In the genomic region with DNA sequence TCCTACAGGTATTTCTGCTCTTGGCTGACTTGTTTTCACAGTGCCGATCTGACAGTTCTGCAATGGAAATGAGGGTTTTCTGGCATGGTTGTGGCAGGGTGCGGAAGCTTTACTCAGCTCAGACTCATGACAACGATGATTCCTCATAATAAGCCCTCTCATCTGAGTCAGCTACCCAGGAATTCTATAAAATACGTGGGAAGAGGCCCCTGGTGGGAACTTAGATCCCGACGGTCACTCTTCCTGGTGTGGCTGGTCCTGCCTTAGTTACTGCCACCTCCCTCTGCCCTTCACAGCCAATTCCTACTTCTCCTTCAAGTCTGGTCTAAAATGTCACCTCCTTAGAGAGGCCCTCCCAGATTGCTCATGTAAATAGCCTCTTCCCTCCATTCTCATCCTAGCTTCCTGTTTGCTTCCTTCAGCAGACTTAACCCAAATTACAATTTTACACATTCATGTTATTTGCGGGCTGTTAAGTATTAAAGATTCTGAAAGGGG, we compare ENCODE assay signal across 9 cellular contexts.
DNase-seq lines count a peak whose midpoint lies in the region; ATAC-seq, FAIRE-seq and TF ChIP-seq lines count a peak whose summit lies in the region.
"Had no signal": no experiment of that assay in that cellular context is flagged by ENCODE, and none has a peak within 500 bp of the region (broad histone marks: within the 10 kb centered on the region; RNA-seq: fewer than 3 reads in every experiment).

No MANE protein-coding gene starts in this region.

- 46% methylated on average over 7 of the region's 7 CpGs for WGBS in right cardiac atrium

- peak; percentile 44 for DNase-seq in H4 (ENCODE audit: low spot score)
- peak; percentile 92 for DNase-seq in astrocyte (ENCODE audit: low read depth)
- no peak for DNase-seq in right cardiac atrium
- no peak for DNase-seq in WERI-Rb-1
- no peak for DNase-seq in T-helper 1 cell
- no peak for DNase-seq in D721Med (ENCODE audit: insufficient read length, low spot score)
- DNase-seq in left lobe of liver (ENCODE audit: low spot score) = no peak

- H3K9ac ChIP-seq in astrocyte (ENCODE audit: low read length) (peak overlapping the region; percentile 93), skeletal muscle tissue (ENCODE audit: low read depth in 1 of 3, low read length in 3 of 3) (peak overlapping the region in 1 of 3 donors; percentile 65)

- intact Hi-C loops in right cardiac atrium (cut with DNase I) = no loop called here

- peak overlapping the region; percentile 98 for H3K27ac Mint-ChIP-seq in astrocyte (ENCODE audit: unreplicated experiment)

- H3K4me2 ChIP-seq in astrocyte (ENCODE audit: low read length) = peak overlapping the region; percentile 78

- H3K4me3 ChIP-seq in astrocyte (ENCODE audit: insufficient read depth, low read depth, low read length) (peak overlapping the region; percentile 45), right cardiac atrium (ENCODE audit: low read length) (no peak overlapping the region), skeletal muscle tissue (ENCODE audit: low read length in 3 of 3) (peak overlapping the region in 1 of 3 donors; percentile 24), WERI-Rb-1 (ENCODE audit: low read depth, low read length) (no peak overlapping the region)
- H3K4me3 ChIP-seq: adrenal gland had no signal

- no peak overlapping the region for H2AFZ ChIP-seq in astrocyte (ENCODE audit: low read depth, low read length)

- no peak overlapping the region for H3K4me3 Mint-ChIP-seq in astrocyte (ENCODE audit: unreplicated experiment)

- H3K79me2 ChIP-seq in astrocyte (ENCODE audit: insufficient read depth, low read length) = no peaks in the 10 kb centered on the region

- H3K4me1 ChIP-seq in astrocyte (ENCODE audit: insufficient read depth, low read length) (peaks cover 20% of the 10 kb centered on the region), right cardiac atrium (ENCODE audit: control insufficient read depth, insufficient read depth, low read length) (peaks cover 5% of the 10 kb centered on the region), skeletal muscle tissue (ENCODE audit: control insufficient read depth in 3 of 3, insufficient read depth in 3 of 3, low read length in 3 of 3) (peaks cover 16 to 18% (median 17%) of the 10 kb centered on the region in 3 donors)

- H3K9me3 ChIP-seq in astrocyte (ENCODE audit: insufficient read depth, low read depth, low read length) (no peaks in the 10 kb centered on the region), right cardiac atrium (ENCODE audit: control insufficient read depth, low read length) (no peaks in the 10 kb centered on the region), skeletal muscle tissue (ENCODE audit: control insufficient read depth in 3 of 3, low read length in 3 of 3) (no peaks in the 10 kb centered on the region), WERI-Rb-1 (ENCODE audit: severe bottlenecking) (no peaks in the 10 kb centered on the region)
- H3K9me3 ChIP-seq: adrenal gland had no signal

- H3K4me1 Mint-ChIP-seq in astrocyte (ENCODE audit: low read depth, unreplicated experiment) = peaks cover 22% of the 10 kb centered on the region

- TF ChIP-seq CTCF in astrocyte (IDR thresholded peaks at IDR 0.05; ENCODE audit: insufficient read depth, low read depth, low read length) (no peak), WERI-Rb-1 (IDR thresholded peaks at IDR 0.05; ENCODE audit: low read depth, low read length) (no peak), D721Med (IDR thresholded peaks at IDR 0.05; ENCODE audit: insufficient read depth, missing control alignments) (no peak)

- no peaks in the 10 kb centered on the region for H3K36me3 ChIP-seq in astrocyte (ENCODE audit: insufficient read depth, low read length)
- H3K36me3 ChIP-seq in skeletal muscle tissue (ENCODE audit: control insufficient read depth in 3 of 3, insufficient read depth in 3 of 3, low read length in 3 of 3) = no peaks in the 10 kb centered on the region
- H3K36me3 ChIP-seq in WERI-Rb-1 = no peaks in the 10 kb centered on the region
- H3K36me3 ChIP-seq: adrenal gland had no signal

- H3K27me3 ChIP-seq in astrocyte (ENCODE audit: insufficient read depth, low read length) (no peaks in the 10 kb centered on the region), right cardiac atrium (ENCODE audit: control insufficient read depth, insufficient read depth) (no peaks in the 10 kb centered on the region), skeletal muscle tissue (ENCODE audit: control insufficient read depth in 3 of 3, insufficient read depth in 3 of 3, low read length in 3 of 3) (peaks cover 0 to 11% (median 11%) of the 10 kb centered on the region in 3 donors), WERI-Rb-1 (ENCODE audit: insufficient read depth, low read depth, severe bottlenecking) (no peaks in the 10 kb centered on the region)
- H3K27me3 ChIP-seq: adrenal gland had no signal

- peak; percentile 99 for FAIRE-seq in astrocyte (lab: Jason Lieb, UNC)
- no peak for FAIRE-seq in D721Med (lab: Jason Lieb, UNC)

- H3K27me3 Mint-ChIP-seq in astrocyte (ENCODE audit: low read depth, unreplicated experiment) = no peaks in the 10 kb centered on the region

- peak overlapping the region; percentile 99 for H3K27ac ChIP-seq in astrocyte (ENCODE audit: low read depth, low read length)
- peak overlapping the region; percentile 88 for H3K27ac ChIP-seq in right cardiac atrium (ENCODE audit: low read length)
- peak overlapping the region; percentile 77 for H3K27ac ChIP-seq in skeletal muscle tissue (ENCODE audit: low read depth, low read length)
- H3K27ac ChIP-seq in WERI-Rb-1 = no peak overlapping the region

- H3K9me3 Mint-ChIP-seq in astrocyte (ENCODE audit: unreplicated experiment) = no peaks in the 10 kb centered on the region

- no peaks in the 10 kb centered on the region for H3K36me3 Mint-ChIP-seq in astrocyte (ENCODE audit: low read depth, unreplicated experiment)

- H4K20me1 ChIP-seq in astrocyte (ENCODE audit: insufficient read depth, low read length) = no peaks in the 10 kb centered on the region

- ATAC-seq in right cardiac atrium = peak in 1 of 2 donors; percentile 3
- no peak for ATAC-seq in left lobe of liver

Comparison
In these comparisons a context has a peak if more than half of its experiments do, and no peak if none do; other contexts are left out.
1. DNase-seq: peak in H4 (single experiment) and astrocyte (single experiment); none in right cardiac atrium (0 of 3), WERI-Rb-1 (single experiment), T-helper 1 cell (0 of 5), D721Med (single experiment) and left lobe of liver (single experiment).